ENCODE assay signal across 1 cellular context in genomic region chr1:207645632-207646081, GRCh38.
TF ChIP-seq lines count a peak whose summit lies in the region.

No MANE protein-coding gene starts in this region.

TF ChIP-seq in HEK293, 187 proteins besides CTCF, POLR2A, EP300 and RAD21 (continued from another document):
- no peak for TF ChIP-seq ZBTB10 (tag by site-specific recombination; IDR thresholded peaks at IDR 0.05)
- no peak for TF ChIP-seq ZNF354C (tag by site-specific recombination; IDR thresholded peaks at IDR 0.05; ENCODE audit: borderline replicate concordance, low read depth)
